31 cellular contexts compared by ENCODE assay signal in the genomic region with DNA sequence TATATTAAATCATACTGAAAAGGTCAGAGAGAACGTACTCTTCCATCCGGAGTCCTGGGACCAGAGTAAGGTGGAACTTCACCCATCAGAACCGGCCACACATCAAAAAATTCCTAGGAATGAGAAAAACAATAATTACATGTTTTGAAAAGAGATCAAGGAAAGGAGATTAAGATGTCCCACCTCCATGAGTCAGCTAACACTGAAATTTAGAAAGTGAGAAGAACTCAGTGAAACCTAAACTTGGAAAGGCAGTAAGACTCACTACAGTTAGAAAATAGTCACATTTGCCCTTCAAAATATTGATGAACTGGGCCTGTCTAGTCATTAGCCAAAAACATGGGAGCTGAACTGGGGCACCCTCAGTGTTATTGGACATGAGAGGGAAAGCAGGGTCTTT. TPM values are rescaled to one million over a fixed set of nuclear protein-coding genes. Genes with fewer than 3 reads are reported as not detected.
"Had no signal": no experiment of that assay in that cellular context is flagged by ENCODE, and none has a peak within 500 bp of the region (broad histone marks: within the 10 kb centered on the region; RNA-seq: fewer than 3 reads in every experiment).

No MANE protein-coding gene starts in this region.

- H3K4me3 ChIP-seq: coronary artery, dorsolateral prefrontal cortex, esophagus squamous epithelium, gastrocnemius medialis, heart right ventricle, left lung, lower lobe of right lung, mucosa of descending colon had no signal

- H3K27ac ChIP-seq: coronary artery, dorsolateral prefrontal cortex, gastrocnemius medialis, heart right ventricle, left lung, lower lobe of right lung had no signal

- H3K36me3 Mint-ChIP-seq: mesothelial cell of epicardium, naive B cell had no signal

- H3K27me3 ChIP-seq: esophagus squamous epithelium, gastrocnemius medialis, left lung had no signal

- FAIRE-seq: colon, endothelial cell of umbilical vein, islet of Langerhans, keratinocyte had no signal

- H3K9me3 Mint-ChIP-seq: mesothelial cell of epicardium, naive B cell had no signal

- DNase-seq: dermis blood vessel endothelial cell; dorsolateral prefrontal cortex; effector CD4-positive, alpha-beta T cell; effector memory CD4-positive, alpha-beta T cell; esophagus squamous epithelium; foreskin fibroblast; foreskin melanocyte; gastrocnemius medialis; glutamatergic neuron; head of caudate nucleus; heart right ventricle; hippocampal formation; left cardiac atrium; left lung; left ventricle myocardium superior; lower lobe of right lung; mesenchymal stem cell; mucosa of descending colon; naive B cell had no signal

- H3K4me1 ChIP-seq: left lung, lower lobe of right lung had no signal

- H3K9me3 ChIP-seq: esophagus squamous epithelium, gastrocnemius medialis, heart right ventricle, left lung, lower lobe of right lung, mucosa of descending colon had no signal

- H3K4me1 Mint-ChIP-seq: naive B cell had no signal

- H3K4me3 Mint-ChIP-seq: mesothelial cell of epicardium, naive B cell had no signal

- H3K36me3 ChIP-seq: esophagus squamous epithelium, gastrocnemius medialis, heart right ventricle, left lung, lower lobe of right lung had no signal

- ATAC-seq: esophagus mucosa, gastrocnemius medialis, heart right ventricle, left cardiac atrium, left lung, left ventricle myocardium superior, lower lobe of right lung, mucosa of descending colon had no signal

- H3K27ac Mint-ChIP-seq: mesothelial cell of epicardium, naive B cell had no signal

RNA-seq across cellular contexts. Expression of a gene that starts 23.0 kb away (rescaled TPM):
- total RNA-seq: dermis blood vessel endothelial cell, endothelial cell of umbilical vein, epithelial cell of proximal tubule, gastrocnemius medialis, glomerular endothelial cell, kidney epithelial cell, left lung, lower lobe of right lung, lung microvascular endothelial cell, mesenteric fat pad had no signal
- polyA plus RNA-seq: endothelial cell of umbilical vein had no signal
